In genomic region chr14:39203659-39204606, GRCh38 we compare ENCODE assay signal across 1 cellular context.
TF ChIP-seq lines count a peak whose summit lies in the region.

No MANE protein-coding gene starts in this region.

TF ChIP-seq in HepG2, 621 proteins besides CTCF, POLR2A, EP300 and RAD21 (continued from another document and continues in another):
- no peak for TF ChIP-seq SMARCE1 (IDR thresholded peaks at IDR 0.05; ENCODE audit: borderline replicate concordance)
- no peak for TF ChIP-seq ZSCAN25 (CRISPR knock-in tag; IDR thresholded peaks at IDR 0.05)
- no peak for TF ChIP-seq ZNF619 (CRISPR knock-in tag; IDR thresholded peaks at IDR 0.05)
- TF ChIP-seq ZNF720 (CRISPR knock-in tag; IDR thresholded peaks at IDR 0.05), result no peak
- TF ChIP-seq ATF2 (CRISPR knock-in tag; IDR thresholded peaks at IDR 0.05), result no peak
- TF ChIP-seq, protein P1, sequence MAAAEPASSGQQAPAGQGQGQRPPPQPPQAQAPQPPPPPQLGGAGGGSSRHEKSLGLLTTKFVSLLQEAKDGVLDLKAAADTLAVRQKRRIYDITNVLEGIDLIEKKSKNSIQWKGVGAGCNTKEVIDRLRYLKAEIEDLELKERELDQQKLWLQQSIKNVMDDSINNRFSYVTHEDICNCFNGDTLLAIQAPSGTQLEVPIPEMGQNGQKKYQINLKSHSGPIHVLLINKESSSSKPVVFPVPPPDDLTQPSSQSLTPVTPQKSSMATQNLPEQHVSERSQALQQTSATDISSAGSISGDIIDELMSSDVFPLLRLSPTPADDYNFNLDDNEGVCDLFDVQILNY (CRISPR knock-in tag; conservative IDR thresholded peaks at IDR 0.05), result no peak
- no peak for TF ChIP-seq KLF13 (CRISPR knock-in tag; IDR thresholded peaks at IDR 0.05)
- TF ChIP-seq ZNF292 (CRISPR knock-in tag; IDR thresholded peaks at IDR 0.05; ENCODE audit: borderline replicate concordance, low read depth), result no peak
- TF ChIP-seq GMEB2 (CRISPR knock-in tag; IDR thresholded peaks at IDR 0.05; ENCODE audit: low read depth), result no peak
- no peak for TF ChIP-seq ATF5 (CRISPR knock-in tag; IDR thresholded peaks at IDR 0.05; ENCODE audit: low read depth)
- TF ChIP-seq ZNF737 (CRISPR knock-in tag; IDR thresholded peaks at IDR 0.05; ENCODE audit: borderline replicate concordance), result no peak
- no peak for TF ChIP-seq ZNF563 (CRISPR knock-in tag; IDR thresholded peaks at IDR 0.05)
- TF ChIP-seq NFYB (CRISPR knock-in tag; IDR thresholded peaks at IDR 0.05), result peak; percentile 7; the same call in 1 of the 2 replicates
- TF ChIP-seq IRX3 (CRISPR knock-in tag; IDR thresholded peaks at IDR 0.05; ENCODE audit: borderline replicate concordance, low read depth), result no peak
- TF ChIP-seq CHD2 (IDR thresholded peaks at IDR 0.05; ENCODE audit: low read depth, low read length), result no peak
- TF ChIP-seq, protein P2, sequence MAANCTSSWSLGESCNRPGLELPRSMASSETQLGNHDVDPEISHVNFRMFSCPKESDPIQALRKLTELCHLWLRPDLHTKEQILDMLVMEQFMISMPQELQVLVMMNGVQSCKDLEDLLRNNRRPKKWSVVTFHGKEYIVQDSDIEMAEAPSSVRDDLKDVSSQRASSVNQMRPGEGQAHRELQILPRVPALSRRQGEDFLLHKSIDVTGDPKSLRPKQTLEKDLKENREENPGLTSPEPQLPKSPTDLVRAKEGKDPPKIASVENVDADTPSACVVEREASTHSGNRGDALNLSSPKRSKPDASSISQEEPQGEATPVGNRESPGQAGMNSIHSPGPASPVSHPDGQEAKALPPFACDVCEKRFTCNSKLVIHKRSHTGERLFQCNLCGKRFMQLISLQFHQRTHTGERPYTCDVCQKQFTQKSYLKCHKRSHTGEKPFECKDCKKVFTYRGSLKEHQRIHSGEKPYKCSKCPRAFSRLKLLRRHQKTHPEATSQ (CRISPR knock-in tag; IDR thresholded peaks at IDR 0.05; ENCODE audit: borderline replicate concordance), result no peak
- no peak for TF ChIP-seq RFX3 (CRISPR knock-in tag; IDR thresholded peaks at IDR 0.05)
- TF ChIP-seq NFYC (CRISPR knock-in tag; IDR thresholded peaks at IDR 0.05), result no peak
- TF ChIP-seq, protein P3, sequence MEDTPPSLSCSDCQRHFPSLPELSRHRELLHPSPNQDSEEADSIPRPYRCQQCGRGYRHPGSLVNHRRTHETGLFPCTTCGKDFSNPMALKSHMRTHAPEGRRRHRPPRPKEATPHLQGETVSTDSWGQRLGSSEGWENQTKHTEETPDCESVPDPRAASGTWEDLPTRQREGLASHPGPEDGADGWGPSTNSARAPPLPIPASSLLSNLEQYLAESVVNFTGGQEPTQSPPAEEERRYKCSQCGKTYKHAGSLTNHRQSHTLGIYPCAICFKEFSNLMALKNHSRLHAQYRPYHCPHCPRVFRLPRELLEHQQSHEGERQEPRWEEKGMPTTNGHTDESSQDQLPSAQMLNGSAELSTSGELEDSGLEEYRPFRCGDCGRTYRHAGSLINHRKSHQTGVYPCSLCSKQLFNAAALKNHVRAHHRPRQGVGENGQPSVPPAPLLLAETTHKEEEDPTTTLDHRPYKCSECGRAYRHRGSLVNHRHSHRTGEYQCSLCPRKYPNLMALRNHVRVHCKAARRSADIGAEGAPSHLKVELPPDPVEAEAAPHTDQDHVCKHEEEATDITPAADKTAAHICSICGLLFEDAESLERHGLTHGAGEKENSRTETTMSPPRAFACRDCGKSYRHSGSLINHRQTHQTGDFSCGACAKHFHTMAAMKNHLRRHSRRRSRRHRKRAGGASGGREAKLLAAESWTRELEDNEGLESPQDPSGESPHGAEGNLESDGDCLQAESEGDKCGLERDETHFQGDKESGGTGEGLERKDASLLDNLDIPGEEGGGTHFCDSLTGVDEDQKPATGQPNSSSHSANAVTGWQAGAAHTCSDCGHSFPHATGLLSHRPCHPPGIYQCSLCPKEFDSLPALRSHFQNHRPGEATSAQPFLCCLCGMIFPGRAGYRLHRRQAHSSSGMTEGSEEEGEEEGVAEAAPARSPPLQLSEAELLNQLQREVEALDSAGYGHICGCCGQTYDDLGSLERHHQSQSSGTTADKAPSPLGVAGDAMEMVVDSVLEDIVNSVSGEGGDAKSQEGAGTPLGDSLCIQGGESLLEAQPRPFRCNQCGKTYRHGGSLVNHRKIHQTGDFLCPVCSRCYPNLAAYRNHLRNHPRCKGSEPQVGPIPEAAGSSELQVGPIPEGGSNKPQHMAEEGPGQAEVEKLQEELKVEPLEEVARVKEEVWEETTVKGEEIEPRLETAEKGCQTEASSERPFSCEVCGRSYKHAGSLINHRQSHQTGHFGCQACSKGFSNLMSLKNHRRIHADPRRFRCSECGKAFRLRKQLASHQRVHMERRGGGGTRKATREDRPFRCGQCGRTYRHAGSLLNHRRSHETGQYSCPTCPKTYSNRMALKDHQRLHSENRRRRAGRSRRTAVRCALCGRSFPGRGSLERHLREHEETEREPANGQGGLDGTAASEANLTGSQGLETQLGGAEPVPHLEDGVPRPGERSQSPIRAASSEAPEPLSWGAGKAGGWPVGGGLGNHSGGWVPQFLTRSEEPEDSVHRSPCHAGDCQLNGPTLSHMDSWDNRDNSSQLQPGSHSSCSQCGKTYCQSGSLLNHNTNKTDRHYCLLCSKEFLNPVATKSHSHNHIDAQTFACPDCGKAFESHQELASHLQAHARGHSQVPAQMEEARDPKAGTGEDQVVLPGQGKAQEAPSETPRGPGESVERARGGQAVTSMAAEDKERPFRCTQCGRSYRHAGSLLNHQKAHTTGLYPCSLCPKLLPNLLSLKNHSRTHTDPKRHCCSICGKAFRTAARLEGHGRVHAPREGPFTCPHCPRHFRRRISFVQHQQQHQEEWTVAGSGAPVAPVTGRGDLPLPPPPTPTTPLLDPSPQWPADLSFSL (CRISPR knock-in tag; IDR thresholded peaks at IDR 0.05), result no peak
- no peak for TF ChIP-seq ZNF343 (CRISPR knock-in tag; IDR thresholded peaks at IDR 0.05)
- TF ChIP-seq TOPORS (CRISPR knock-in tag; IDR thresholded peaks at IDR 0.05), result no peak
- no peak for TF ChIP-seq PRMT3 (CRISPR knock-in tag; IDR thresholded peaks at IDR 0.05; ENCODE audit: borderline replicate concordance, low read depth)
- no peak for TF ChIP-seq ZNF10 (CRISPR knock-in tag; IDR thresholded peaks at IDR 0.05; ENCODE audit: borderline replicate concordance, low read depth)
- no peak for TF ChIP-seq ZNF333 (CRISPR knock-in tag; IDR thresholded peaks at IDR 0.05; ENCODE audit: borderline replicate concordance)
- TF ChIP-seq ATM (IDR thresholded peaks at IDR 0.05; ENCODE audit: borderline replicate concordance), result no peak
- 0 out of 2 replicates have a peak, but pooled peaks have one; percentile 61 for TF ChIP-seq POGK (CRISPR knock-in tag; conservative IDR thresholded peaks at IDR 0.05)
- TF ChIP-seq, protein P4, sequence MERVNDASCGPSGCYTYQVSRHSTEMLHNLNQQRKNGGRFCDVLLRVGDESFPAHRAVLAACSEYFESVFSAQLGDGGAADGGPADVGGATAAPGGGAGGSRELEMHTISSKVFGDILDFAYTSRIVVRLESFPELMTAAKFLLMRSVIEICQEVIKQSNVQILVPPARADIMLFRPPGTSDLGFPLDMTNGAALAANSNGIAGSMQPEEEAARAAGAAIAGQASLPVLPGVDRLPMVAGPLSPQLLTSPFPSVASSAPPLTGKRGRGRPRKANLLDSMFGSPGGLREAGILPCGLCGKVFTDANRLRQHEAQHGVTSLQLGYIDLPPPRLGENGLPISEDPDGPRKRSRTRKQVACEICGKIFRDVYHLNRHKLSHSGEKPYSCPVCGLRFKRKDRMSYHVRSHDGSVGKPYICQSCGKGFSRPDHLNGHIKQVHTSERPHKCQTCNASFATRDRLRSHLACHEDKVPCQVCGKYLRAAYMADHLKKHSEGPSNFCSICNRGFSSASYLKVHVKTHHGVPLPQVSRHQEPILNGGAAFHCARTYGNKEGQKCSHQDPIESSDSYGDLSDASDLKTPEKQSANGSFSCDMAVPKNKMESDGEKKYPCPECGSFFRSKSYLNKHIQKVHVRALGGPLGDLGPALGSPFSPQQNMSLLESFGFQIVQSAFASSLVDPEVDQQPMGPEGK (CRISPR knock-in tag; IDR thresholded peaks at IDR 0.05), result no peak
- TF ChIP-seq RFX1 (IDR thresholded peaks at IDR 0.05), result no peak
- TF ChIP-seq CREM (IDR thresholded peaks at IDR 0.05), result no peak
- no peak for TF ChIP-seq CREM (CRISPR knock-in tag; IDR thresholded peaks at IDR 0.05)
- no peak for TF ChIP-seq KDM6A (CRISPR knock-in tag; IDR thresholded peaks at IDR 0.05; ENCODE audit: low read depth)
- TF ChIP-seq NONO (IDR thresholded peaks at IDR 0.05), result no peak
- TF ChIP-seq NONO (CRISPR knock-in tag; conservative IDR thresholded peaks at IDR 0.05), result no peak
- TF ChIP-seq, protein P5, sequence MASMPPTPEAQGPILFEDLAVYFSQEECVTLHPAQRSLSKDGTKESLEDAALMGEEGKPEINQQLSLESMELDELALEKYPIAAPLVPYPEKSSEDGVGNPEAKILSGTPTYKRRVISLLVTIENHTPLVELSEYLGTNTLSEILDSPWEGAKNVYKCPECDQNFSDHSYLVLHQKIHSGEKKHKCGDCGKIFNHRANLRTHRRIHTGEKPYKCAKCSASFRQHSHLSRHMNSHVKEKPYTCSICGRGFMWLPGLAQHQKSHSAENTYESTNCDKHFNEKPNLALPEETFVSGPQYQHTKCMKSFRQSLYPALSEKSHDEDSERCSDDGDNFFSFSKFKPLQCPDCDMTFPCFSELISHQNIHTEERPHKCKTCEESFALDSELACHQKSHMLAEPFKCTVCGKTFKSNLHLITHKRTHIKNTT (CRISPR knock-in tag; IDR thresholded peaks at IDR 0.05), result no peak
- TF ChIP-seq MTA3 (CRISPR knock-in tag; IDR thresholded peaks at IDR 0.05), result no peak
- no peak for TF ChIP-seq PHF20 (CRISPR knock-in tag; IDR thresholded peaks at IDR 0.05)
- no peak for TF ChIP-seq SIN3B (IDR thresholded peaks at IDR 0.05; ENCODE audit: low read length)
- TF ChIP-seq CENPX (CRISPR knock-in tag; IDR thresholded peaks at IDR 0.05), result no peak
- no peak for TF ChIP-seq ZNF232 (CRISPR knock-in tag; IDR thresholded peaks at IDR 0.05; ENCODE audit: borderline replicate concordance)
- no peak for TF ChIP-seq ZNF879 (CRISPR knock-in tag; IDR thresholded peaks at IDR 0.05)
- TF ChIP-seq KDM3A (CRISPR knock-in tag; IDR thresholded peaks at IDR 0.05; ENCODE audit: low read depth), result no peak
- TF ChIP-seq HCFC1 (IDR thresholded peaks at IDR 0.05; ENCODE audit: low read depth, low read length), result no peak
- no peak for TF ChIP-seq FOSL1 (CRISPR knock-in tag; IDR thresholded peaks at IDR 0.05; ENCODE audit: borderline replicate concordance)
- TF ChIP-seq ZNF446 (CRISPR knock-in tag; IDR thresholded peaks at IDR 0.05), result no peak
- TF ChIP-seq GABPA (IDR thresholded peaks at IDR 0.05; ENCODE audit: low read depth, low read length), result no peak
- TF ChIP-seq GABPA (CRISPR knock-in tag; IDR thresholded peaks at IDR 0.05; ENCODE audit: low read depth), result no peak
- TF ChIP-seq, protein P6, sequence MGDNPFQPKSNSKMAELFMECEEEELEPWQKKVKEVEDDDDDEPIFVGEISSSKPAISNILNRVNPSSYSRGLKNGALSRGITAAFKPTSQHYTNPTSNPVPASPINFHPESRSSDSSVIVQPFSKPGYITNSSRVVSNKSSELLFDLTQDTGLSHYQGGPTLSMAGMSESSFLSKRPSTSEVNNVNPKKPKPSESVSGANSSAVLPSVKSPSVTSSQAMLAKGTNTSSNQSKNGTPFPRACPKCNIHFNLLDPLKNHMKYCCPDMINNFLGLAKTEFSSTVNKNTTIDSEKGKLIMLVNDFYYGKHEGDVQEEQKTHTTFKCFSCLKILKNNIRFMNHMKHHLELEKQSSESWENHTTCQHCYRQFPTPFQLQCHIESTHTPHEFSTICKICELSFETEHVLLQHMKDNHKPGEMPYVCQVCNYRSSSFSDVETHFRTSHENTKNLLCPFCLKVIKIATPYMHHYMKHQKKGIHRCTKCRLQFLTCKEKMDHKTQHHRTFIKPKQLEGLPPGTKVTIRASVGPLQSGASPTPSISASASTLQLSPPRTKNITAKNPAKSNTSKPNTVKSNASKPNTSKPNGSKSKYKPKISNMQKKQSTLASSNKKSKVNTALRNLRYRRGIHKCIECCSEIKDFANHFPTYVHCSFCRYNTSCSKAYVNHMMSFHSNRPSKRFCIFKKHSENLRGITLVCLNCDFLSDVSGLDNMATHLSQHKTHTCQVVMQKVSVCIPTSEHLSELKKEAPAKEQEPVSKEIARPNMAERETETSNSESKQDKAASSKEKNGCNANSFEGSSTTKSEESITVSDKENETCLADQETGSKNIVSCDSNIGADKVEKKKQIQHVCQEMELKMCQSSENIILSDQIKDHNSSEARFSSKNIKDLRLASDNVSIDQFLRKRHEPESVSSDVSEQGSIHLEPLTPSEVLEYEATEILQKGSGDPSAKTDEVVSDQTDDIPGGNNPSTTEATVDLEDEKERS (CRISPR knock-in tag; IDR thresholded peaks at IDR 0.05), result no peak
- TF ChIP-seq SNAPC2 (CRISPR knock-in tag; IDR thresholded peaks at IDR 0.05), result no peak
